31 cellular contexts compared by ENCODE assay signal in the genomic region with DNA sequence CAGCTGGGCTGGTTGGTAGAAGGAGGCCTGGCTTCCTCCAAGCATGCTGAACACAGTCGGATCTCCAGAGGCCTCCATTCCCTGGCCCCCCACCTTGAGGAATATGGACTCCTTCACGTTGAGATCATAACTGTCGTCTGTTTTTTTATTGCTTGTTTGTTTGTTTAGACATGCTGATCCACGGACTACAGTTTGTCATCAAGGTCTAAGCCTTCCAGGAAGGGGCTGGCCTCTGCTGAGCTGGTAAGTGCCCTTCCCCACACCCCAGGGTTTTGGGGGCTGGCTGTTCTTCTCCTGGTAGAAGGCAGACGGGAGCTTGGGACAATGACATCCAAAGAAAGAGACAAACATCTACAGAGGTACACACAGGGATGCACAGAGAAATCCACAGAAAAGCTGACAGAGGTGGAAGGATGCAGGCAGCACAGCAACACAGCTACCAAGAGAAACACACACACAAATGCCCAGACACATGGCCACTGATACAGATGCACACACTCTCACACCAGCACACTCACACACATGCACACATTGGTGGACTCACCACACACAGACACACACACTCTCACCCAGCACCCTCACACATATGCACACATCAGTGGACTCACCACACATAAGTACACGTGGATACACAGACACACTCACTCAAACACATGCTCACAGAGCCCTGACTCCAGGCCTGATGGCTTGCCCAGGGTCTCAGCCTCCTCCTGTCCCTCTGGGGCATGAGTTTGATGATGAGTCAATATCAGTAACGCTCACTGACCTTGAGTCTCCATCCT. TPM values are rescaled to one million over a fixed set of nuclear protein-coding genes. Genes with fewer than 3 reads are reported as not detected.
"Had no signal": no experiment of that assay in that cellular context is flagged by ENCODE, and none has a peak within 500 bp of the region (broad histone marks: within the 10 kb centered on the region; RNA-seq: fewer than 3 reads in every experiment).

No MANE protein-coding gene starts in this region.

- H3K27ac Mint-ChIP-seq: activated CD4-positive, alpha-beta memory T cell treated with anti-CD3 and anti-CD28 coated beads for 36 hours; activated CD4-positive, alpha-beta T cell treated with anti-CD3 and anti-CD28 coated beads, Interleukin-2, amount 10 ng/mL, durations not matched to agents 7 days and 5 days; activated naive CD4-positive, alpha-beta T cell treated with anti-CD3 and anti-CD28 coated beads for 36 hours; activated naive CD8-positive, alpha-beta T cell had no signal

- DNase-seq: activated CD4-positive, alpha-beta memory T cell treated with anti-CD3 and anti-CD28 coated beads for 36 hours; activated CD4-positive, alpha-beta T cell treated with anti-CD3 and anti-CD28 coated beads, Interleukin-2, amount 10 ng/mL, durations not matched to agents 7 days and 5 days; activated CD4-positive, CD25-positive, alpha-beta regulatory T cell; activated CD8-positive, alpha-beta memory T cell treated with anti-CD3 and anti-CD28 coated beads for 24 hours; activated effector memory CD4-positive, alpha-beta T cell treated with anti-CD3 and anti-CD28 coated beads, Interleukin-2, amount 50 U/mL, for 16 hours; activated naive CD4-positive, alpha-beta T cell treated with anti-CD3 and anti-CD28 coated beads for 36 hours; activated T-cell treated with anti-CD3 and anti-CD28 coated beads, Interleukin-2, amount 50 U/mL, for 4 hours; adrenal gland; anterior cingulate cortex; caudate nucleus; MG63; MV-4-11; NCI-H1092 treated with DMSO at 0.1 percent for 48 hours; NCI-H1417 treated with DMSO at 0.1 percent for 48 hours; NCI-H1694; NCI-H2029; NCI-H2107; NCI-H2171 treated with DMSO at 0.1 percent for 48 hours; NCI-H226; NCI-H526 treated with DMSO at 0.1 percent for 48 hours; NCI-H82; Right ventricle myocardium superior; RPMI8226; SJCRH30; SK-N-SH; T-helper 1 cell had no signal

- H3K9me3 ChIP-seq: adrenal gland, MG63, SJCRH30, SK-N-SH had no signal

- H3K9me3 Mint-ChIP-seq: activated CD4-positive, alpha-beta memory T cell treated with anti-CD3 and anti-CD28 coated beads for 36 hours; activated CD4-positive, alpha-beta T cell treated with anti-CD3 and anti-CD28 coated beads, Interleukin-2, amount 10 ng/mL, durations not matched to agents 7 days and 5 days; activated naive CD4-positive, alpha-beta T cell treated with anti-CD3 and anti-CD28 coated beads for 36 hours; activated T-cell treated with anti-CD3 and anti-CD28 coated beads, Interleukin-2, amount 50 U/mL, for 4 hours had no signal

- H3K4me3 Mint-ChIP-seq: activated CD4-positive, alpha-beta memory T cell treated with anti-CD3 and anti-CD28 coated beads for 36 hours; activated CD4-positive, alpha-beta T cell treated with anti-CD3 and anti-CD28 coated beads, Interleukin-2, amount 10 ng/mL, durations not matched to agents 7 days and 5 days; activated naive CD4-positive, alpha-beta T cell treated with anti-CD3 and anti-CD28 coated beads for 36 hours; activated naive CD8-positive, alpha-beta T cell; activated T-cell treated with anti-CD3 and anti-CD28 coated beads, Interleukin-2, amount 50 U/mL, for 4 hours had no signal

- H3K4me2 ChIP-seq: SK-N-SH had no signal

- H3K27ac ChIP-seq: adrenal gland, SJCRH30, VCaP had no signal

- H3K36me3 ChIP-seq: adrenal gland, MG63, SJCRH30 had no signal

- H3K27me3 ChIP-seq: adrenal gland, MG63, SJCRH30 had no signal

- H3K4me1 Mint-ChIP-seq: activated CD4-positive, alpha-beta T cell treated with anti-CD3 and anti-CD28 coated beads, Interleukin-2, amount 10 ng/mL, durations not matched to agents 7 days and 5 days had no signal

- H3K4me1 ChIP-seq: adrenal gland, SJCRH30 had no signal

- H3K4me3 ChIP-seq: adrenal gland, MG63, SJCRH30 had no signal

- ATAC-seq: activated T-cell treated with anti-CD3 and anti-CD28 coated beads, Interleukin-2, amount 50 U/mL, for 4 hours had no signal

- H3K36me3 Mint-ChIP-seq: activated CD4-positive, alpha-beta memory T cell treated with anti-CD3 and anti-CD28 coated beads for 36 hours; activated naive CD8-positive, alpha-beta T cell had no signal

- H3K9ac ChIP-seq: SK-N-SH had no signal

RNA-seq across cellular contexts. Expression of gene BPIFA1, which starts 6.7 kb away (rescaled TPM):
- total RNA-seq: activated CD4-positive, alpha-beta memory T cell treated with anti-CD3 and anti-CD28 coated beads for 36 hours; activated CD4-positive, alpha-beta T cell treated with anti-CD3 and anti-CD28 coated beads, Interleukin-2, amount 10 ng/mL, durations not matched to agents 7 days and 5 days; activated naive CD4-positive, alpha-beta T cell treated with anti-CD3 and anti-CD28 coated beads for 36 hours; activated T-cell treated with anti-CD3 and anti-CD28 coated beads, Interleukin-2, amount 50 U/mL, for 4 hours; adrenal gland; NCI-H460; OCI-LY7; Right ventricle myocardium superior; SJCRH30; T-helper 2 cell treated with Interferon-gamma antibody and Interleukin-4, amounts not matched to agents 100 ng/mL and 5 ng/mL, for 36 hours had no signal

RNA-seq across cellular contexts. Expression of gene BPIFA3, which starts 25.4 kb away (rescaled TPM):
- total RNA-seq: activated CD4-positive, alpha-beta memory T cell treated with anti-CD3 and anti-CD28 coated beads for 36 hours; activated CD4-positive, alpha-beta T cell treated with anti-CD3 and anti-CD28 coated beads, Interleukin-2, amount 10 ng/mL, durations not matched to agents 7 days and 5 days; activated naive CD4-positive, alpha-beta T cell treated with anti-CD3 and anti-CD28 coated beads for 36 hours; activated T-cell treated with anti-CD3 and anti-CD28 coated beads, Interleukin-2, amount 50 U/mL, for 4 hours; adrenal gland; NCI-H460; OCI-LY7; Right ventricle myocardium superior; SJCRH30; T-helper 2 cell treated with Interferon-gamma antibody and Interleukin-4, amounts not matched to agents 100 ng/mL and 5 ng/mL, for 36 hours had no signal

RNA-seq across cellular contexts. Expression of gene BPIFB1, which starts 40.5 kb away (rescaled TPM):
- total RNA-seq: activated CD4-positive, alpha-beta memory T cell treated with anti-CD3 and anti-CD28 coated beads for 36 hours; activated CD4-positive, alpha-beta T cell treated with anti-CD3 and anti-CD28 coated beads, Interleukin-2, amount 10 ng/mL, durations not matched to agents 7 days and 5 days; activated naive CD4-positive, alpha-beta T cell treated with anti-CD3 and anti-CD28 coated beads for 36 hours; activated T-cell treated with anti-CD3 and anti-CD28 coated beads, Interleukin-2, amount 50 U/mL, for 4 hours; NCI-H460; OCI-LY7; Right ventricle myocardium superior; SJCRH30; T-helper 2 cell treated with Interferon-gamma antibody and Interleukin-4, amounts not matched to agents 100 ng/mL and 5 ng/mL, for 36 hours had no signal
